ENCODE assay signal across 17 cellular contexts in the genomic region with DNA sequence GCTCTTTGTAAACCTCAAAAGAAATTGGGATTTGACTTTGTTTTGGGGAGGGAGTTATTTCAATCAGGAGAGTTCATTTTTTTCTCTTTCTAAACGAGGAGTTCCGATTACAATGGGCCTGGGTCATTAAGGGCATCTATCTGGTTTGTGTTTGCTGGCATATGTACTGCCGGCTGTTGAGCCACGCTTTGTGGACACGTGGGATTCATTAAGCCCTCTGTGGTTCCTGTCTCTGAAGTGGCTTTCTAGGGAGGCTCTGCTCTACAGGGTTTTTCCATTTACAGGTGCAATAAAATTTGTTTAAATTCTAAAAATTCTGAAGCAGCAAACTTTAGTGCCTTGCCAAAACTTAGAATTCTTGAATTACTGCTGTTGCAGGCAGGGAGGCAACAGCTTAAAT.
DNase-seq lines count a peak whose midpoint lies in the region; ATAC-seq and TF ChIP-seq lines count a peak whose summit lies in the region.
"Had no signal": no experiment of that assay in that cellular context is flagged by ENCODE, and none has a peak within 500 bp of the region (broad histone marks: within the 10 kb centered on the region; RNA-seq: fewer than 3 reads in every experiment).

No MANE protein-coding gene starts in this region.

- H3K27me3 Mint-ChIP-seq in stimulated activated naive CD8-positive, alpha-beta T cell treated with anti-CD3 and anti-CD28 coated beads, Interleukin-15, Interleukin-2, amounts not matched to agents 100 ng/mL and 50 ng/mL, for 24 hours: no peaks in the 10 kb centered on the region

- H3K4me1 Mint-ChIP-seq in stimulated activated naive CD8-positive, alpha-beta T cell treated with anti-CD3 and anti-CD28 coated beads, Interleukin-15, Interleukin-2, amounts not matched to agents 100 ng/mL and 50 ng/mL, for 24 hours (ENCODE audit: low read depth): peaks cover 42% of the 10 kb centered on the region

- peak overlapping the region; percentile 35 for H3K4me3 Mint-ChIP-seq in stimulated activated naive CD8-positive, alpha-beta T cell treated with anti-CD3 and anti-CD28 coated beads, Interleukin-15, Interleukin-2, amounts not matched to agents 100 ng/mL and 50 ng/mL, for 24 hours

- peaks cover 40% of the 10 kb centered on the region for H3K36me3 Mint-ChIP-seq in stimulated activated naive CD8-positive, alpha-beta T cell treated with anti-CD3 and anti-CD28 coated beads, Interleukin-15, Interleukin-2, amounts not matched to agents 100 ng/mL and 50 ng/mL, for 24 hours (ENCODE audit: low read depth)

- H3K9me3 Mint-ChIP-seq in stimulated activated naive CD8-positive, alpha-beta T cell treated with anti-CD3 and anti-CD28 coated beads, Interleukin-15, Interleukin-2, amounts not matched to agents 100 ng/mL and 50 ng/mL, for 24 hours: no peaks in the 10 kb centered on the region

- H3K27ac Mint-ChIP-seq in stimulated activated naive CD8-positive, alpha-beta T cell treated with anti-CD3 and anti-CD28 coated beads, Interleukin-15, Interleukin-2, amounts not matched to agents 100 ng/mL and 50 ng/mL, for 24 hours: peak overlapping the region; percentile 87

- no peak for ATAC-seq in stimulated activated naive CD8-positive, alpha-beta T cell treated with anti-CD3 and anti-CD28 coated beads, Interleukin-15, Interleukin-2, amounts not matched to agents 100 U/mL and 50 U/mL, for 24 hours
- ATAC-seq in SK-N-SH treated with all-trans-retinoic acid at 6 μM for 48 hours: peak; percentile 63
- ATAC-seq: Panc1 had no signal

- no peak overlapping the region for H3K27ac ChIP-seq in caudate nucleus (ENCODE audit: low read depth, low read length)
- H3K27ac ChIP-seq: brain microvascular endothelial cell, prostate gland had no signal

- DNase-seq in stimulated activated naive CD8-positive, alpha-beta T cell treated with anti-CD3 and anti-CD28 coated beads, Interleukin-15, Interleukin-2, amounts not matched to agents 100 U/mL and 50 U/mL, for 24 hours: no peak
- DNase-seq in fibroblast of gingiva (ENCODE audit: low read depth) (peak; percentile 9), caudate nucleus (lab: John Stamatoyannopoulos, UW) (no peak), NCI-H1105 treated with DMSO at 0.1 percent for 48 hours (lab: John Stamatoyannopoulos, UW) (no peak), RPMI8226 (no peak)
- DNase-seq in central memory CD4-positive, alpha-beta T cell: no peak
- DNase-seq: brain microvascular endothelial cell; C1 segment of cervical spinal cord; erythroblast; Kasumi-1; mesendoderm; stimulated activated CD4-positive, alpha-beta T cell treated with anti-CD3 and anti-CD28 coated beads, Interleukin-1b, Interleukin-23, amount 100 ng/mL, for 48 hours; stimulated activated naive CD4-positive, alpha-beta T cell treated with Interleukin-2 at 50 U/mL for 16 hours had no signal

TF ChIP-seq in SK-N-SH treated with all-trans-retinoic acid at 6 μM for 48 hours, 23 proteins besides CTCF, POLR2A, EP300 and RAD21:
- TF ChIP-seq TCF4 (CRISPR knock-in tag; IDR thresholded peaks at IDR 0.05; ENCODE audit: borderline replicate concordance) (peak; percentile 55; the same call in 1 of the 2 replicates), SNAI2 (CRISPR knock-in tag; IDR thresholded peaks at IDR 0.05) (no peak), ISL1 (CRISPR knock-in tag; IDR thresholded peaks at IDR 0.05) (no peak), TOX (CRISPR knock-in tag; IDR thresholded peaks at IDR 0.05; ENCODE audit: borderline replicate concordance) (no peak)
- TF ChIP-seq, protein P1, sequence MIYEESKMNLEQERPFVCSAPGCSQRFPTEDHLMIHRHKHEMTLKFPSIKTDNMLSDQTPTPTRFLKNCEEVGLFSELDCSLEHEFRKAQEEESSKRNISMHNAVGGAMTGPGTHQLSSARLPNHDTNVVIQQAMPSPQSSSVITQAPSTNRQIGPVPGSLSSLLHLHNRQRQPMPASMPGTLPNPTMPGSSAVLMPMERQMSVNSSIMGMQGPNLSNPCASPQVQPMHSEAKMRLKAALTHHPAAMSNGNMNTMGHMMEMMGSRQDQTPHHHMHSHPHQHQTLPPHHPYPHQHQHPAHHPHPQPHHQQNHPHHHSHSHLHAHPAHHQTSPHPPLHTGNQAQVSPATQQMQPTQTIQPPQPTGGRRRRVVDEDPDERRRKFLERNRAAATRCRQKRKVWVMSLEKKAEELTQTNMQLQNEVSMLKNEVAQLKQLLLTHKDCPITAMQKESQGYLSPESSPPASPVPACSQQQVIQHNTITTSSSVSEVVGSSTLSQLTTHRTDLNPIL (CRISPR knock-in tag; IDR thresholded peaks at IDR 0.05; ENCODE audit: low read depth): no peak
TF ChIP-seq in SK-N-SH treated with all-trans-retinoic acid at 6 μM for 48 hours: peak in this region for 1.
